Comparison of ENCODE assay signal across 1 cellular context in the genomic region with DNA sequence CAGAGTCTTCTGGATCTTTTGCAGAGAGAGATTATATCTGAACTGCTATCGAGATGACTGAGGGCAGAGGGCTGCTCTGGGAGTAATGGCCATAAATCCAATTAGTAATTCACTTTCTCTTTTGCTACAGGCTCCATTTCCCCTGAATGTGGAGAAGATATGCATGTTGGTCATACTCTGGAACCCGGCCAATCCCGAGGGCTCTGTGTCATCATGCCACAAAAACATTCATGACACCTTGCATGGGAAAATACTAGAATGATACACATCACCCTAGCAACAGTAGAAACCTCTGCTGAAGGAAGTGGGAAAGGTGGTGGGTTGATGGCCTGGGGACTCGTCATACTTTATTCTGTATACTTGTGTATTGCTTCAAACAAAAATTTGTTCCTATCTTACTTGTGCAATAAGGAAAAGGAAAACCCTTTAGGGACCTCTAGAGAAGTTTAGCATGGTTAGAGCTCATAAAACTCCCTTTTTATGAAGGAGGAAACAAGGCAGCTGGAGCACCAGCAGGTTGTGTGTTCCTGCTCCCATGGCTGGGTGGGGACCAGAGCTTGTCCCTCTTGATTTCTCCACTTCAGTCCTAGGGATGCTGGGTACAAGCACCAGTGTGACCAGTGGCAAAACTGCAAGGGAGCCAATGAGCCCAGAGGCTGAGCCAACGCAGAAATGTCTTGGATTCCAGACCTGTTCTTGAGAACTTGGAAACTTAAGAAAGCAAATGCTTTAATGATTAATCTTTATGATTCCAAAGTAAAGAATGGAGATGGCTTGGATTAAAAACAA.
A peak's percentile ranks its signal among the peaks of the same experiment; 100 is the strongest.
TF ChIP-seq lines count a peak whose summit lies in the region.

No MANE protein-coding gene starts in this region.

TF ChIP-seq in HepG2, 621 proteins besides CTCF, POLR2A, EP300 and RAD21 (continued from another document):
- TF ChIP-seq CREB1 (IDR thresholded peaks at IDR 0.05) = 0 out of 2 replicates have a peak, but pooled peaks have one; percentile 15
- no peak for TF ChIP-seq CREB1 (CRISPR knock-in tag; IDR thresholded peaks at IDR 0.05)
